In the genomic region with DNA sequence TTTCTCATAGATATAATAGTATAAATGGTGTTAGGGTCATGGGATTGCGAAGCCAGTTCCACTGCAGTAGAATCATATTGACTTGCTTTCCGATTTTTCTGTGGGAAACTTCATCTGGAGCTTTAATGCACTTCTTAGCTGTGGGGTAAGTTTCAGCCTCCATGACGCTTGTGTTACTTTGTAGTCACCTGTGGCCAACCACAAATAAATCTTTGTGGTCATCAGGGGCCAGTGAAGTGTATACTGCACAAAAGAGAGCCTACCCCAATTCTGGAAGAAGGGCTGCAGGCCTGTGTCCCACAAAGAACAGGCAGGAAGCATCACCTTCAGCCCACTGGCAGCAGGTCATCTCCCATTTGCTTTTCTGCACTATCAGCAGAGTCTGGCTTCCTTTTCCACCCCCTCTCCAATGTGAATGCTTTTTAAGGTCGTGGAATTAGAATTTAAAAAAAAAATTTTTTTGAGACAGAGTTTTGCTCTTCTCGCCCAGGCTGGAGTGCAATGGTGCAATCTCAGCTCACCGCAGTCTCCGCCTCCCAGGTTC, we compare ENCODE assay signal across 16 cellular contexts. TPM values are rescaled to one million over a fixed set of nuclear protein-coding genes. Genes with fewer than 3 reads are reported as not detected.
DNase-seq lines count a peak whose midpoint lies in the region; ATAC-seq, FAIRE-seq and TF ChIP-seq lines count a peak whose summit lies in the region.
"Had no signal": no experiment of that assay in that cellular context is flagged by ENCODE, and none has a peak within 500 bp of the region (broad histone marks: within the 10 kb centered on the region; RNA-seq: fewer than 3 reads in every experiment).

No MANE protein-coding gene starts in this region.

- FAIRE-seq in GM12891 (lab: Jason Lieb, UNC) = no peak

- no peak for DNase-seq in GM12891 (ENCODE audit: insufficient read length, low spot score)
- peak; percentile 34 for DNase-seq in GM20000 (ENCODE audit: low spot score)
- no peak for DNase-seq in SK-N-MC (ENCODE audit: low read depth, low spot score)
- DNase-seq in HPDE6-E6E7 (ENCODE audit: extremely low spot score) = no peak
- DNase-seq: activated CD8-positive, alpha-beta T cell treated with anti-CD3 and anti-CD28 coated beads, Interleukin-2, amount 10 ng/mL, durations not matched to agents 7 days and 5 days; activated gamma-delta T cell; dorsolateral prefrontal cortex; NCI-H226; stimulated activated CD4-positive, alpha-beta T cell treated with anti-CD3 and anti-CD28 coated beads, Interleukin-15, amount 100 ng/mL, for 24 hours had no signal

- H3K9me3 ChIP-seq in SK-N-MC (ENCODE audit: low read depth, low read length) = no peaks in the 10 kb centered on the region
- H3K9me3 ChIP-seq: prostate gland, SJSA1, suprapubic skin had no signal

- TF ChIP-seq CTCF in GM20000 (IDR thresholded peaks at IDR 0.05; ENCODE audit: extremely low read depth, missing control alignments) = no peak

- no peak overlapping the region for H3K4me3 ChIP-seq in SK-N-MC
- H3K4me3 ChIP-seq: prostate gland, SJSA1, suprapubic skin had no signal

- peak; percentile 42 for ATAC-seq in HG03039 (IDR thresholded peaks at IDR 0.05; ENCODE audit: unreplicated experiment)
- ATAC-seq in GM18873 (IDR thresholded peaks at IDR 0.05; ENCODE audit: low FRiP score, unreplicated experiment) = no peak
- ATAC-seq in GM19328 (IDR thresholded peaks at IDR 0.05; ENCODE audit: unreplicated experiment) = no peak
- no peak for ATAC-seq in HG02973 (IDR thresholded peaks at IDR 0.05; ENCODE audit: unreplicated experiment)
- ATAC-seq: activated CD8-positive, alpha-beta T cell treated with anti-CD3 and anti-CD28 coated beads, Interleukin-2, amount 10 ng/mL, durations not matched to agents 7 days and 5 days had no signal

- TF ChIP-seq POLR2A in GM12891 (IDR thresholded peaks at IDR 0.05; ENCODE audit: low read depth, low read length) = no peak

- no peak overlapping the region for H3K9ac ChIP-seq in SK-N-MC (ENCODE audit: insufficient read length)

- H3K36me3 ChIP-seq in SK-N-MC (ENCODE audit: insufficient read depth, low read length) = peaks cover 9% of the 10 kb centered on the region
- H3K36me3 ChIP-seq: prostate gland, suprapubic skin had no signal

- H3K27ac ChIP-seq in SK-N-MC = peak overlapping the region; percentile 36; the same call in 1 of the 2 replicates
- H3K27ac ChIP-seq: prostate gland, suprapubic skin had no signal

TF ChIP-seq in GM12891, 5 proteins besides CTCF, POLR2A, EP300 and RAD21:
- TF ChIP-seq POLR2AphosphoS5 (IDR thresholded peaks at IDR 0.05; ENCODE audit: low read depth, low read length) (peak; percentile 54; the same call in 1 of the 2 replicates), SPI1 (IDR thresholded peaks at IDR 0.05; ENCODE audit: low read depth, low read length) (0 out of 2 replicates have a peak, but pooled peaks have one; percentile 30), PAX5 (IDR thresholded peaks at IDR 0.05; ENCODE audit: insufficient read depth, low read length, severe bottlenecking) (peak; percentile 47), POU2F2 (IDR thresholded peaks at IDR 0.05; ENCODE audit: low read depth, low read length) (peak; percentile 66; the same call in 1 of the 2 replicates), TAF1 (IDR thresholded peaks at IDR 0.05; ENCODE audit: low read depth, low read length) (no peak)

RNA-seq across cellular contexts. Expression of gene MTHFD1L, which starts 32.0 kb away (rescaled TPM):
- 42.2 TPM for polyA plus RNA-seq in GM12891 (2012; ENCODE audit: low read depth, missing spikeins)
